ENCODE assay signal across 16 cellular contexts in the genomic region with DNA sequence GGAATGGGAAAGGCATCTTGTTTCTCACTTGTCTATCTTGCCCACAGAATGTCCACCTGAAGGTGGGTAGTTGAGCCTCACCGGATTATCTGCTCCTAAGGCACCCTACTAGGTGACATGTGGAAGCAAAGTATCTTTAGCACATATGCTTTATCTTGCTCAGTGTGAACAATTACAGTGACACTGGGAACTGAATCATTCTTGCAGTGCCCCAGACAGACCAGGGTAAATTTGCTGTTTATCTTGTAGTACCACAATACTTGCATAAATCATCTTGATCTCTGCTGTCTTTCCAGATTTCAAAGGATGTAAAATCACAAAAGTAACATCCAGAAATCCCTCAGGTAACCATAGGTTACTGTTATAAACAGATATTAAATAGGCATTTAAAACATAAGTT.
"Had no signal": no experiment of that assay in that cellular context is flagged by ENCODE, and none has a peak within 500 bp of the region (broad histone marks: within the 10 kb centered on the region; RNA-seq: fewer than 3 reads in every experiment).

No MANE protein-coding gene starts in this region.

- H3K4me1 ChIP-seq: colonic mucosa had no signal

- H3K27me3 ChIP-seq: colonic mucosa, foreskin keratinocyte, hepatocyte, right atrium auricular region had no signal

- DNase-seq: colonic mucosa; dermis blood vessel endothelial cell; erythroblast; foreskin keratinocyte; left colon; mucosa of descending colon; natural killer cell; posterior cingulate gyrus; small intestine; stimulated activated CD4-positive, alpha-beta T cell treated with anti-CD3 and anti-CD28 coated beads, Interleukin-12 subunit alpha, Interleukin-12 subunit beta, amount 100 ng/mL, for 4 hours; stimulated activated naive CD4-positive, alpha-beta T cell had no signal

- H3K27me3 Mint-ChIP-seq: type B pancreatic cell had no signal

- H3K36me3 ChIP-seq: colonic mucosa, right atrium auricular region had no signal

- H2AFZ ChIP-seq: hepatocyte had no signal

- H3K79me2 ChIP-seq: hepatocyte had no signal

- H3K27ac ChIP-seq: colonic mucosa, foreskin keratinocyte, hepatocyte had no signal

- H3K4me3 ChIP-seq: colonic mucosa, hepatocyte, mucosa of descending colon, right atrium auricular region had no signal

- H3K4me1 Mint-ChIP-seq: natural killer cell, neural crest cell had no signal

- H3K9me3 Mint-ChIP-seq: type B pancreatic cell had no signal

- H3K9me3 ChIP-seq: colonic mucosa, mucosa of descending colon, right atrium auricular region had no signal

- FAIRE-seq: urothelium cell line had no signal

- H3K36me3 Mint-ChIP-seq: natural killer cell, type B pancreatic cell had no signal

- H3K4me3 Mint-ChIP-seq: natural killer cell, neural crest cell, type B pancreatic cell had no signal

- H3K27ac Mint-ChIP-seq: natural killer cell, type B pancreatic cell had no signal

- H3K4me2 ChIP-seq: hepatocyte had no signal

- ATAC-seq: foreskin keratinocyte, left colon, mucosa of descending colon, natural killer cell had no signal
